3 cellular contexts compared by ENCODE assay signal in genomic region chr16:82293671-82294070, GRCh38.
"Had no signal": no experiment of that assay in that cellular context is flagged by ENCODE, and none has a peak within 500 bp of the region (broad histone marks: within the 10 kb centered on the region; RNA-seq: fewer than 3 reads in every experiment).

No MANE protein-coding gene starts in this region.

- DNase-seq: GDM1, GF-D8 had no signal

- ATAC-seq: GM12878 had no signal

- H3K4me3 ChIP-seq: GM12878 had no signal
